22 cellular contexts compared by ENCODE assay signal in genomic region chr12:15636060-15636890, GRCh38.
DNase-seq lines count a peak whose midpoint lies in the region; ATAC-seq, FAIRE-seq and TF ChIP-seq lines count a peak whose summit lies in the region.
"Had no signal": no experiment of that assay in that cellular context is flagged by ENCODE, and none has a peak within 500 bp of the region (broad histone marks: within the 10 kb centered on the region; RNA-seq: fewer than 3 reads in every experiment).

No MANE protein-coding gene starts in this region.

- peaks cover 6% of the 10 kb centered on the region for H3K79me1 ChIP-seq in mesenchymal stem cell (replicated peaks; ENCODE audit: low read length, poor library complexity, severe bottlenecking)

- H3K9me3 ChIP-seq in PC-9 (ENCODE audit: insufficient read depth, low read depth) (no peaks in the 10 kb centered on the region), mesenchymal stem cell (ENCODE audit: control insufficient read depth, low read length) (no peaks in the 10 kb centered on the region)
- H3K9me3 ChIP-seq: ascending aorta, esophagus muscularis mucosa, prostate gland, transverse colon had no signal

- FAIRE-seq in D721Med (lab: Jason Lieb, UNC) (no peak), H54 (lab: Jason Lieb, UNC) (peak; percentile 33)

- no peak overlapping the region for H2AK5ac ChIP-seq in mesenchymal stem cell (ENCODE audit: low read length, severe bottlenecking)

- H3F3A ChIP-seq in PC-9 (ENCODE audit: insufficient read depth, low read depth) = no peaks in the 10 kb centered on the region

- H3K18ac ChIP-seq in mesenchymal stem cell (ENCODE audit: low read depth in 1 of 2, low read length in 2 of 2) = no peak overlapping the region

- no peak overlapping the region for H3K23ac ChIP-seq in mesenchymal stem cell (ENCODE audit: low read length in 2 of 2)

- H3K9me2 ChIP-seq in PC-9 (ENCODE audit: insufficient read depth) = no peaks in the 10 kb centered on the region

- TF ChIP-seq CTCF in D721Med (IDR thresholded peaks at IDR 0.05; ENCODE audit: insufficient read depth, missing control alignments) (peak; percentile 1), PC-9 (conservative IDR thresholded peaks at IDR 0.05) (no peak)

- H3K4me3 ChIP-seq in PC-9 = no peak overlapping the region
- no peak overlapping the region for H3K4me3 ChIP-seq in mesenchymal stem cell (ENCODE audit: insufficient read depth in 1 of 2, low read depth in 1 of 2, low read length in 2 of 2)
- H3K4me3 ChIP-seq: ascending aorta, esophagus muscularis mucosa, prostate gland, transverse colon had no signal

- H3K79me2 ChIP-seq in PC-9 (ENCODE audit: low read depth) = no peaks in the 10 kb centered on the region

- H4K20me1 ChIP-seq in PC-9 (ENCODE audit: insufficient read depth) = no peaks in the 10 kb centered on the region

- no peak overlapping the region for H3K14ac ChIP-seq in mesenchymal stem cell (ENCODE audit: low read length in 2 of 2)

- H3K4me2 ChIP-seq in PC-9 (no peak overlapping the region), mesenchymal stem cell (ENCODE audit: low read length, poor library complexity, severe bottlenecking) (no peak overlapping the region)

- 95% methylated on average over 1 of the region's 1 CpG for WGBS in mesenchymal stem cell

- no peak overlapping the region for H2BK120ac ChIP-seq in mesenchymal stem cell (ENCODE audit: low read depth, low read length)

- H3K27ac ChIP-seq in PC-9 (peak overlapping the region; percentile 53), mesenchymal stem cell (ENCODE audit: low read length, poor library complexity, severe bottlenecking) (no peak overlapping the region)
- H3K27ac ChIP-seq: esophagus muscularis mucosa, prostate gland, transverse colon had no signal

- H3K4ac ChIP-seq in mesenchymal stem cell (ENCODE audit: low read depth in 1 of 2, low read length in 2 of 2) = no peak overlapping the region

- CTCF ChIA-PET in PC-9 (lab: Charles Lee) = interaction anchor here (0.6 kb wide), 1 partner anchor 223 kb away, joined by 6 read pairs; no protein-coding TSS in a partner anchor

- no peak for ATAC-seq in HG03571 (IDR thresholded peaks at IDR 0.05; ENCODE audit: unreplicated experiment)
- ATAC-seq: activated T-cell treated with anti-CD3 and anti-CD28 coated beads, Interleukin-2, amount 50 U/mL, for 72 hours; CD8-positive, alpha-beta T cell; stimulated activated naive CD8-positive, alpha-beta T cell treated with anti-CD3 and anti-CD28 coated beads, Interleukin-15, amount 100 ng/mL, for 72 hours had no signal

- H4K8ac ChIP-seq in mesenchymal stem cell (ENCODE audit: low read length) = no peak overlapping the region

- no peak overlapping the region for H2BK12ac ChIP-seq in mesenchymal stem cell (ENCODE audit: low read length in 2 of 2)

- POLR2A ChIA-PET in PC-9 (lab: Charles Lee; ENCODE audit: unreplicated experiment) = interaction anchor here (0.8 kb wide), 1 partner anchor 136 kb away, joined by 7 read pairs; no protein-coding TSS in a partner anchor

- no peak overlapping the region for H4K91ac ChIP-seq in mesenchymal stem cell (ENCODE audit: low read length)

- no peak overlapping the region for H2BK15ac ChIP-seq in mesenchymal stem cell (ENCODE audit: low read depth, poor library complexity, severe bottlenecking)

- H3K4me1 ChIP-seq in PC-9 (replicated peaks; ENCODE audit: insufficient read depth) = 0 out of 2 replicates have a peak, but pooled peaks cover 3% of the 10 kb centered on the region
- H3K4me1 ChIP-seq in mesenchymal stem cell (ENCODE audit: control insufficient read depth, insufficient read depth, low read depth, low read length) = peaks cover 8% of the 10 kb centered on the region
- H3K4me1 ChIP-seq: prostate gland had no signal

- BruUV-seq in PC-9 (replicated peaks; lab: Mats Ljungman, UMichigan) = no TSS peak

- H2BK5ac ChIP-seq in mesenchymal stem cell (ENCODE audit: low read depth, low read length, poor library complexity, severe bottlenecking) = no peak overlapping the region

- no peaks in the 10 kb centered on the region for H3K27me3 ChIP-seq in PC-9 (ENCODE audit: insufficient read depth, low read depth)
- H3K27me3 ChIP-seq in mesenchymal stem cell (ENCODE audit: control insufficient read depth in 1 of 2, insufficient read depth in 1 of 2, low read length in 2 of 2) = no peaks in the 10 kb centered on the region
- H3K27me3 ChIP-seq: ascending aorta, esophagus muscularis mucosa, transverse colon had no signal

- H3K9ac ChIP-seq in mesenchymal stem cell (ENCODE audit: low read length) = peak overlapping the region; percentile 41

- no peak for TF ChIP-seq POLR2A in H54 (IDR thresholded peaks at IDR 0.05; ENCODE audit: low read depth, low read length)

- no peak overlapping the region for H2AFZ ChIP-seq in PC-9
- H2AFZ ChIP-seq in mesenchymal stem cell (ENCODE audit: low read depth, low read length) = no peak overlapping the region

- peaks cover 59% of the 10 kb centered on the region for H3K36me3 ChIP-seq in PC-9 (ENCODE audit: low read depth)
- H3K36me3 ChIP-seq in mesenchymal stem cell (ENCODE audit: control insufficient read depth in 1 of 2, insufficient read depth in 2 of 2, low read depth in 1 of 2, low read length in 2 of 2) = peaks cover 4 to 35% of the 10 kb centered on the region in 2 experiments
- H3K36me3 ChIP-seq: prostate gland had no signal

- intact Hi-C loops in PC-9 (cut with micrococcal nuclease; ENCODE audit: unreplicated experiment) = loop anchor here (2.0 kb wide), 1 partner anchor 45 kb away; no protein-coding TSS in a partner anchor

- DNase-seq in D721Med (ENCODE audit: insufficient read length, low spot score) (no peak), H54 (ENCODE audit: insufficient read length, low spot score) (no peak), PC-9 (peak in 1 of 2 experiments; percentile 14), mesenchymal stem cell (no peak), DMS79 treated with DMSO at 0.1 percent for 48 hours (lab: John Stamatoyannopoulos, UW) (no peak), NCI-H82 treated with DMSO at 0.1 percent for 48 hours (lab: John Stamatoyannopoulos, UW; ENCODE audit: unreplicated experiment) (no peak)
- DNase-seq: activated CD4-positive, CD25-positive, alpha-beta regulatory T cell treated with anti-CD3 and anti-CD28 coated beads, Interleukin-2, amount 50 U/mL, for 72 hours; activated CD8-positive, alpha-beta memory T cell treated with anti-CD3 and anti-CD28 coated beads for 24 hours; activated naive CD4-positive, alpha-beta T cell treated with anti-CD3 and anti-CD28 coated beads, Interleukin-2, amount 10 ng/mL, durations not matched to agents 7 days and 5 days; activated T-cell treated with anti-CD3 and anti-CD28 coated beads, Interleukin-2, amount 50 U/mL, for 72 hours; CD8-positive, alpha-beta T cell; DMS53; effector CD8-positive, alpha-beta T cell; H9; nephron progenitor cell; stimulated activated CD4-positive, alpha-beta T cell treated with anti-CD3 and anti-CD28 coated beads, Interleukin-4, amount 100 ng/mL, for 24 hours; stimulated activated naive CD8-positive, alpha-beta T cell treated with anti-CD3 and anti-CD28 coated beads, Interleukin-15, amount 100 ng/mL, for 72 hours; transverse colon had no signal
